Comparison of ENCODE assay signal across 9 cellular contexts in genomic region chr6:137823826-137824501, GRCh38. TPM values are rescaled to one million over a fixed set of nuclear protein-coding genes. Genes with fewer than 3 reads are reported as not detected.
DNase-seq lines count a peak whose midpoint lies in the region; ATAC-seq and TF ChIP-seq lines count a peak whose summit lies in the region.
"Had no signal": no experiment of that assay in that cellular context is flagged by ENCODE, and none has a peak within 500 bp of the region (broad histone marks: within the 10 kb centered on the region; RNA-seq: fewer than 3 reads in every experiment).

No MANE protein-coding gene starts in this region.

- H3K36me3 ChIP-seq in OCI-LY3 (replicated peaks; ENCODE audit: low read depth, low read length) (no peaks in the 10 kb centered on the region), osteoblast (ENCODE audit: insufficient read depth, low read length) (no peaks in the 10 kb centered on the region)

- H3K9me3 ChIP-seq in OCI-LY3 (ENCODE audit: insufficient read depth, low read length) (no peaks in the 10 kb centered on the region), osteoblast (ENCODE audit: low read depth, low read length) (no peaks in the 10 kb centered on the region)
- H3K9me3 ChIP-seq: psoas muscle had no signal

- H3K27ac ChIP-seq in OCI-LY3 (ENCODE audit: low read length): no peak overlapping the region
- no peak overlapping the region for H3K27ac ChIP-seq in osteoblast (ENCODE audit: low read depth, low read length)
- H3K27ac ChIP-seq: psoas muscle had no signal

- no peak overlapping the region for H3K9ac ChIP-seq in OCI-LY3 (ENCODE audit: low read length)

- TF ChIP-seq CTCF in OCI-LY3 (IDR thresholded peaks at IDR 0.05; ENCODE audit: low read depth, low read length): no peak
- TF ChIP-seq CTCF in osteoblast (IDR thresholded peaks at IDR 0.05; ENCODE audit: extremely low read depth, low read depth, low read length): no peak

- intact Hi-C loops in left cardiac atrium (cut with DNase I): no loop called here

- no peaks in the 10 kb centered on the region for H3K27me3 ChIP-seq in OCI-LY3 (ENCODE audit: low read depth, low read length)
- H3K27me3 ChIP-seq in osteoblast (ENCODE audit: insufficient read depth, low read length): no peaks in the 10 kb centered on the region

- ATAC-seq in left cardiac atrium: peak; percentile 68 to 85
- no peak for ATAC-seq in HG02623 (IDR thresholded peaks at IDR 0.05; ENCODE audit: unreplicated experiment)
- no peak for ATAC-seq in GM18511 (IDR thresholded peaks at IDR 0.05; ENCODE audit: unreplicated experiment)

- H3K4me2 ChIP-seq in OCI-LY3 (ENCODE audit: low read length): no peak overlapping the region
- H3K4me2 ChIP-seq in osteoblast (ENCODE audit: insufficient read depth, low read length): no peak overlapping the region

- H4K20me1 ChIP-seq in OCI-LY3 (ENCODE audit: insufficient read depth, low read length) (no peaks in the 10 kb centered on the region), osteoblast (ENCODE audit: insufficient read depth, low read length) (no peaks in the 10 kb centered on the region)

- DNase-seq in ELR (ENCODE audit: low read depth): peak; percentile 75
- DNase-seq in activated gamma-delta T cell treated with anti-CD3 and anti-CD28 coated beads, Interleukin-2, amount 50 U/mL, for 16 hours (ENCODE audit: low read depth): peak; percentile 53
- peak; percentile 63 for DNase-seq in left cardiac atrium
- DNase-seq in stimulated activated CD4-positive, alpha-beta T cell treated with anti-CD3 and anti-CD28 coated beads, Interleukin-1b, Interleukin-23, amount 100 ng/mL, for 1 hour (ENCODE audit: low read depth in 2 of 2): peak; percentile 24 to 58
- DNase-seq in osteoblast (ENCODE audit: insufficient read length, low spot score, missing footprints): no peak

- H3K4me3 ChIP-seq in OCI-LY3 (ENCODE audit: low read length) (no peak overlapping the region), osteoblast (ENCODE audit: insufficient read depth, low read length) (no peak overlapping the region)
- H3K4me3 ChIP-seq: psoas muscle had no signal

- peak overlapping the region; percentile 85 for H2AFZ ChIP-seq in OCI-LY3 (ENCODE audit: low read depth, low read length)
- no peak overlapping the region for H2AFZ ChIP-seq in osteoblast (ENCODE audit: low read length)

- peaks cover 37% of the 10 kb centered on the region for H3K4me1 ChIP-seq in OCI-LY3 (ENCODE audit: low read length)
- peaks cover 22% of the 10 kb centered on the region for H3K4me1 ChIP-seq in osteoblast (ENCODE audit: insufficient read depth, low read length)
- H3K4me1 ChIP-seq: psoas muscle had no signal

- H3K79me2 ChIP-seq in OCI-LY3 (ENCODE audit: low read length) (no peaks in the 10 kb centered on the region), osteoblast (ENCODE audit: insufficient read depth, low read length) (no peaks in the 10 kb centered on the region)

RNA-seq across cellular contexts. Expression of gene TNFAIP3, which starts 43.1 kb away (rescaled TPM):
- total RNA-seq in left cardiac atrium (10 to 100 TPM; 10.9 to 13.6 TPM), osteoblast (8.5 and 10.5 TPM in 2 replicates)

Comparison
In these comparisons a context has a peak if more than half of its experiments do, and no peak if none do; other contexts are left out.
1. ATAC-seq: peak in left cardiac atrium (2 of 2); none in HG02623 (single experiment) and GM18511 (single experiment).